Comparison of ENCODE assay signal across 8 cellular contexts in genomic region chr5:172868436-172868923, GRCh38. TPM values are rescaled to one million over a fixed set of nuclear protein-coding genes. Genes with fewer than 3 reads are reported as not detected.
DNase-seq lines count a peak whose midpoint lies in the region; ATAC-seq and TF ChIP-seq lines count a peak whose summit lies in the region.

No MANE protein-coding gene starts in this region.

- no peak overlapping the region for H3K4me3 ChIP-seq in tibial nerve

- H3K4me1 Mint-ChIP-seq in memory B cell: peaks cover 25% of the 10 kb centered on the region

- no peaks in the 10 kb centered on the region for H3K9me3 ChIP-seq in tibial nerve

- no peaks in the 10 kb centered on the region for H3K9me3 Mint-ChIP-seq in memory B cell

- no peak for TF ChIP-seq EP300 in tibial nerve (IDR thresholded peaks at IDR 0.05)

- peak overlapping the region; percentile 89 for H3K27ac ChIP-seq in caudate nucleus (ENCODE audit: low read depth, low read length)
- H3K27ac ChIP-seq in tibial nerve: peak overlapping the region; percentile 71 to 94 (median 83)

- H3K36me3 Mint-ChIP-seq in memory B cell: peaks cover 6% of the 10 kb centered on the region

- 52% methylated on average over 9 of the region's 9 CpGs for WGBS in tibial nerve, 2 donors

- TF ChIP-seq POLR2A in tibial nerve (IDR thresholded peaks at IDR 0.05): no peak

- H3K27me3 Mint-ChIP-seq in memory B cell: no peaks in the 10 kb centered on the region

- ATAC-seq in memory B cell (ENCODE audit: low read depth) (no peak), GM18868 (IDR thresholded peaks at IDR 0.05; ENCODE audit: unreplicated experiment) (no peak), HG02973 (IDR thresholded peaks at IDR 0.05; ENCODE audit: unreplicated experiment) (no peak)

- H3K4me1 ChIP-seq in tibial nerve: peaks cover 0 to 85% (median 68%) of the 10 kb centered on the region in 4 donors

- peak overlapping the region; percentile 38 for H3K27ac Mint-ChIP-seq in memory B cell

- DNase-seq in OCI-M1 (lab: John Stamatoyannopoulos, UW): peak; percentile 2
- DNase-seq in caudate nucleus (lab: John Stamatoyannopoulos, UW): peak in 8 of 61 donors; percentile 16 to 67 (median 48)
- no peak for DNase-seq in memory B cell (ENCODE audit: low spot score in 2 of 2)
- no peak for DNase-seq in tibial nerve (ENCODE audit: low spot score in 2 of 2)
- DNase-seq in NCI-H2171 (lab: John Stamatoyannopoulos, UW): no peak
- no peak for DNase-seq in AML-193 (lab: John Stamatoyannopoulos, UW)

- H3K36me3 ChIP-seq in tibial nerve: no peaks in the 10 kb centered on the region

- H3K27me3 ChIP-seq in tibial nerve: no peaks in the 10 kb centered on the region

- H3K4me3 Mint-ChIP-seq in memory B cell: no peak overlapping the region

- no peak for TF ChIP-seq CTCF in tibial nerve (IDR thresholded peaks at IDR 0.05)

RNA-seq across cellular contexts. Expression of gene ERGIC1, which starts 34.4 kb away (rescaled TPM):
- 100 to 1,000 TPM in 2 of 4 donors, 10 to 100 TPM in 2; 60.9 to 123 (median 99.3) TPM for total RNA-seq in tibial nerve
